ENCODE assay signal across 19 cellular contexts in genomic region chr9:109683521-109683920, GRCh38.
DNase-seq lines count a peak whose midpoint lies in the region; ATAC-seq and TF ChIP-seq lines count a peak whose summit lies in the region.
"Had no signal": no experiment of that assay in that cellular context is flagged by ENCODE, and none has a peak within 500 bp of the region (broad histone marks: within the 10 kb centered on the region; RNA-seq: fewer than 3 reads in every experiment).

No MANE protein-coding gene starts in this region.

- H3K4me3 Mint-ChIP-seq in HFFc6 = no peak overlapping the region

- TF ChIP-seq EP300 in gastroesophageal sphincter (IDR thresholded peaks at IDR 0.05) = no peak

- H3K27me3 Mint-ChIP-seq in HFFc6 (ENCODE audit: insufficient read depth) = peaks cover 5% of the 10 kb centered on the region; the same call in 1 of the 2 replicates

- H3K4me3 ChIP-seq in fibroblast of mammary gland (ENCODE audit: control insufficient read depth, low read depth, low read length) (no peak overlapping the region), gastroesophageal sphincter (no peak overlapping the region)
- H3K4me3 ChIP-seq: Peyer's patch had no signal

- 67 to 73% methylated on average over 2 to 3 of the region's 3 CpGs for WGBS in gastroesophageal sphincter (ENCODE audit: low coverage in 1 of 2), 2 donors

- H3K27me3 ChIP-seq in gastroesophageal sphincter = no peaks in the 10 kb centered on the region
- H3K27me3 ChIP-seq: Peyer's patch had no signal

- H3K4me1 Mint-ChIP-seq in HFFc6 (ENCODE audit: low read depth) = no peaks in the 10 kb centered on the region

- H3K27ac ChIP-seq in gastroesophageal sphincter = no peak overlapping the region
- H3K27ac ChIP-seq: HL-60, KMS-11, Peyer's patch had no signal

- no peaks in the 10 kb centered on the region for H3K9me3 Mint-ChIP-seq in HFFc6

- H3K36me3 ChIP-seq in gastroesophageal sphincter = no peaks in the 10 kb centered on the region
- H3K36me3 ChIP-seq: Peyer's patch had no signal

- H3K36me3 Mint-ChIP-seq in HFFc6 (ENCODE audit: low read depth) = no peaks in the 10 kb centered on the region

- ATAC-seq in GM19324 (IDR thresholded peaks at IDR 0.05; ENCODE audit: low FRiP score, unreplicated experiment) (no peak), GM18519 (IDR thresholded peaks at IDR 0.05; ENCODE audit: low FRiP score, unreplicated experiment) (no peak), GM21423 (IDR thresholded peaks at IDR 0.05; ENCODE audit: unreplicated experiment) (no peak), gastroesophageal sphincter (no peak)

- no peaks in the 10 kb centered on the region for H3K4me1 ChIP-seq in gastroesophageal sphincter
- H3K4me1 ChIP-seq: Peyer's patch had no signal

- DNase-seq in AG20443 (ENCODE audit: low spot score) (peak; percentile 47), HFFc6 (peak; percentile 12), amniotic epithelial cell (ENCODE audit: low read depth) (peak; percentile 6), fibroblast of mammary gland (ENCODE audit: low read depth) (peak; percentile 69)
- DNase-seq: AML-193, DMS53, GF-D8, NCI-H1417, NCI-H1930, NCI-H510A, NCI-H82, Peyer's patch, SHP77 treated with DMSO at 0.1 percent for 48 hours had no signal

- H3K9me3 ChIP-seq in gastroesophageal sphincter = no peaks in the 10 kb centered on the region
- H3K9me3 ChIP-seq: Peyer's patch had no signal

- no peak for TF ChIP-seq CTCF in HFFc6 (IDR thresholded peaks at IDR 0.05)
- TF ChIP-seq CTCF in fibroblast of mammary gland (conservative IDR thresholded peaks at IDR 0.05; ENCODE audit: control insufficient read depth, insufficient read depth, low read depth, low read length) = no peak
- TF ChIP-seq CTCF in gastroesophageal sphincter (IDR thresholded peaks at IDR 0.05) = no peak

- TF ChIP-seq POLR2A in gastroesophageal sphincter (IDR thresholded peaks at IDR 0.05) = no peak

- no peak overlapping the region for H3K27ac Mint-ChIP-seq in HFFc6

Comparison
In these comparisons a context has a peak if more than half of its experiments do, and no peak if none do; other contexts are left out.
1. DNase-seq: peak in every context shown above with its lines; median percentile 69 in fibroblast of mammary gland; 47 in AG20443; 12 in HFFc6; 6 in amniotic epithelial cell.